ENCODE assay signal across 12 cellular contexts in genomic region chr4:95637047-95637600, GRCh38.
DNase-seq lines count a peak whose midpoint lies in the region; ATAC-seq and TF ChIP-seq lines count a peak whose summit lies in the region.
"Had no signal": no experiment of that assay in that cellular context is flagged by ENCODE, and none has a peak within 500 bp of the region (broad histone marks: within the 10 kb centered on the region; RNA-seq: fewer than 3 reads in every experiment).

No MANE protein-coding gene starts in this region.

- DNase-seq in heart right ventricle = no peak
- no peak for DNase-seq in left cardiac atrium
- DNase-seq in amniotic epithelial cell (ENCODE audit: low read depth) = peak; percentile 40
- peak; percentile 42 for DNase-seq in iPS-NIHi7 (ENCODE audit: extremely low spot score)
- peak; percentile 11 to 27 for DNase-seq in thyroid gland
- DNase-seq in naive thymus-derived CD8-positive, alpha-beta T cell = no peak
- DNase-seq: activated CD4-positive, alpha-beta T cell treated with anti-CD3 and anti-CD28 coated beads for 48 hours; AML-193; Karpas-422; psoas muscle had no signal

- no peaks in the 10 kb centered on the region for H3K36me3 ChIP-seq in heart right ventricle
- no peaks in the 10 kb centered on the region for H3K36me3 ChIP-seq in thyroid gland

- H3K9me3 Mint-ChIP-seq in naive thymus-derived CD8-positive, alpha-beta T cell = peaks cover 0 to 5% (median 0%) of the 10 kb centered on the region in 9 donors

- H3K9me3 ChIP-seq in heart right ventricle (no peaks in the 10 kb centered on the region), thyroid gland (no peaks in the 10 kb centered on the region)
- H3K9me3 ChIP-seq: psoas muscle had no signal

- H3K27me3 Mint-ChIP-seq in naive thymus-derived CD8-positive, alpha-beta T cell = peaks cover 0 to 6% (median 0%) of the 10 kb centered on the region in 5 donors

- H3K4me3 Mint-ChIP-seq in naive thymus-derived CD8-positive, alpha-beta T cell = no peak overlapping the region

- WGBS in heart right ventricle, 2 donors = 24 to 26% methylated on average over 3 of the region's 3 CpGs
- 16 to 24% methylated on average over 3 of the region's 3 CpGs for WGBS in thyroid gland, 2 donors

- H3K4me1 Mint-ChIP-seq in naive thymus-derived CD8-positive, alpha-beta T cell = no peaks in the 10 kb centered on the region

- H3K27ac ChIP-seq in heart right ventricle (no peak overlapping the region), thyroid gland (no peak overlapping the region)
- H3K27ac ChIP-seq: psoas muscle had no signal

- peak in 6 of 9 donors; percentile 25 to 49 (median 32) for TF ChIP-seq CTCF in heart right ventricle (IDR thresholded peaks at IDR 0.05)
- peak; percentile 9 to 55 (median 37) for TF ChIP-seq CTCF in thyroid gland (IDR thresholded peaks at IDR 0.05)

- H3K27me3 ChIP-seq in heart right ventricle (no peaks in the 10 kb centered on the region), thyroid gland (no peaks in the 10 kb centered on the region)

- H3K27ac Mint-ChIP-seq in naive thymus-derived CD8-positive, alpha-beta T cell = no peak overlapping the region

- intact Hi-C loops in heart right ventricle (cut with DNase I) = no loop called here
- intact Hi-C loops in left cardiac atrium (cut with DNase I) = no loop called here
- intact Hi-C loops in thyroid gland (cut with DNase I) = no loop called here

- ATAC-seq in heart right ventricle = peak in 1 of 8 donors; percentile 46
- no peak for ATAC-seq in left cardiac atrium
- no peak for ATAC-seq in GM19455 (IDR thresholded peaks at IDR 0.05; ENCODE audit: unreplicated experiment)
- no peak for ATAC-seq in esophagus mucosa
- no peak for ATAC-seq in naive thymus-derived CD8-positive, alpha-beta T cell
- ATAC-seq: psoas muscle had no signal

- POLR2A ChIA-PET in naive thymus-derived CD8-positive, alpha-beta T cell (lab: Charles Lee) = no interaction called here

- H3K4me1 ChIP-seq in heart right ventricle (no peaks in the 10 kb centered on the region), thyroid gland (peaks cover 19 to 32% of the 10 kb centered on the region in 2 donors)
- H3K4me1 ChIP-seq: psoas muscle had no signal

- no peak for TF ChIP-seq POLR2A in thyroid gland (IDR thresholded peaks at IDR 0.05)

- no peaks in the 10 kb centered on the region for H3K36me3 Mint-ChIP-seq in naive thymus-derived CD8-positive, alpha-beta T cell

- H3K4me3 ChIP-seq in heart right ventricle = no peak overlapping the region
- H3K4me3 ChIP-seq in thyroid gland (replicated peaks in 1 of 3) = no peak overlapping the region
- H3K4me3 ChIP-seq: psoas muscle had no signal

Comparison
In these comparisons a context has a peak if more than half of its experiments do, and no peak if none do; other contexts are left out.
1. DNase-seq: peak in amniotic epithelial cell (single experiment), iPS-NIHi7 (single experiment) and thyroid gland (2 of 2); none in heart right ventricle (0 of 2), left cardiac atrium (single experiment) and naive thymus-derived CD8-positive, alpha-beta T cell (0 of 10).